In genomic region chr4:10461091-10461849, GRCh38 we compare ENCODE assay signal across 1 cellular context.
TF ChIP-seq lines count a peak whose summit lies in the region.

No MANE protein-coding gene starts in this region.

TF ChIP-seq in K562, 482 proteins besides CTCF, POLR2A, EP300 and RAD21 (continued from another document):
- TF ChIP-seq AFF4 (CRISPR knock-in tag; IDR thresholded peaks at IDR 0.05) (peak; percentile 26; the same call in 1 of the 2 replicates), MNT (conservative IDR thresholded peaks at IDR 0.05) (peak in 1 of 2 experiments; percentile 56; a peak in 1 of 4 replicates), ZNF224 (CRISPR knock-in tag; IDR thresholded peaks at IDR 0.05) (peak; percentile 94), SOX6 (IDR thresholded peaks at IDR 0.05) (no peak), CHAMP1 (IDR thresholded peaks at IDR 0.05) (peak; percentile 67), CEBPB (tag; IDR thresholded peaks at IDR 0.05) (no peak), IRF2 (CRISPR knock-in tag; IDR thresholded peaks at IDR 0.05) (peak; percentile 86; the same call in 1 of the 2 replicates), HNRNPH1 (optimal IDR thresholded peaks at IDR 0.05; ENCODE audit: low read depth, low read length) (no peak), SAFB2 (IDR thresholded peaks at IDR 0.05; ENCODE audit: borderline replicate concordance, low read depth, low read length, severe bottlenecking) (no peak), GATAD2B (IDR thresholded peaks at IDR 0.05; ENCODE audit: borderline replicate concordance) (0 out of 2 replicates have a peak, but pooled peaks have one; percentile 47), ELK1 (CRISPR knock-in tag; IDR thresholded peaks at IDR 0.05) (0 out of 2 replicates have a peak, but pooled peaks have one; percentile 26), IRF9 (tag; IDR thresholded peaks at IDR 0.05) (no peak), MBD1 (CRISPR knock-in tag; IDR thresholded peaks at IDR 0.05) (peak; percentile 95), CBX1 (IDR thresholded peaks at IDR 0.05; ENCODE audit: low read depth) (peak; percentile 49; the same call in 1 of the 2 replicates), MEIS2 (IDR thresholded peaks at IDR 0.05; ENCODE audit: partially characterized antibody) (peak; percentile 79), ZNF274 (IDR thresholded peaks at IDR 0.05; ENCODE audit: borderline replicate concordance, low read depth, low read length) (no peak), PHF20 (IDR thresholded peaks at IDR 0.05; ENCODE audit: partially characterized antibody) (no peak), TBL1XR1 (IDR thresholded peaks at IDR 0.05; ENCODE audit: low read length in 2 of 2) (0 out of 4 replicates have a peak, but pooled peaks of 1 of the 2 experiments have one; percentile 32), KDM1A (IDR thresholded peaks at IDR 0.05) (peak; percentile 80 to 89), FOXP4 (CRISPR knock-in tag; IDR thresholded peaks at IDR 0.05; ENCODE audit: borderline replicate concordance) (peak; percentile 98)
